19 cellular contexts compared by ENCODE assay signal in genomic region chr19:37346091-37346490, GRCh38.
"Had no signal": no experiment of that assay in that cellular context is flagged by ENCODE, and none has a peak within 500 bp of the region (broad histone marks: within the 10 kb centered on the region; RNA-seq: fewer than 3 reads in every experiment).

No MANE protein-coding gene starts in this region.

- H3K27ac Mint-ChIP-seq: activated T-helper 17 cell treated with anti-CD3 and anti-CD28 coated beads, Interleukin-2, amount 50 U/mL, for 72 hours; type B pancreatic cell had no signal

- H3K27me3 Mint-ChIP-seq: activated T-helper 17 cell treated with anti-CD3 and anti-CD28 coated beads, Interleukin-2, amount 50 U/mL, for 72 hours; type B pancreatic cell had no signal

- H3K27ac ChIP-seq: colonic mucosa, esophagus squamous epithelium, lower lobe of right lung, pancreas, SJCRH30, suprapubic skin had no signal

- H3K4me1 Mint-ChIP-seq: neural crest cell had no signal

- H3K27me3 ChIP-seq: colonic mucosa, esophagus squamous epithelium, pancreas, SJCRH30, suprapubic skin had no signal

- H3K4me3 ChIP-seq: colonic mucosa, esophagus squamous epithelium, lower lobe of right lung, pancreas, SJCRH30, suprapubic skin had no signal

- H3K36me3 ChIP-seq: colonic mucosa had no signal

- ATAC-seq: activated T-helper 17 cell treated with anti-CD3 and anti-CD28 coated beads, Interleukin-2, amount 50 U/mL, for 72 hours; lower lobe of right lung; pancreas had no signal

- DNase-seq: activated CD4-positive, alpha-beta T cell treated with anti-CD3 and anti-CD28 coated beads, Interleukin-2, amount 50 U/mL, for 1 hour; activated naive CD4-positive, alpha-beta T cell treated with Interleukin-2 at 50 U/mL for 16 hours; aorta; colonic mucosa; esophagus squamous epithelium; foreskin fibroblast; lower lobe of right lung; pancreas; SJCRH30; small intestine; stimulated activated CD4-positive, alpha-beta T cell treated with anti-CD3 and anti-CD28 coated beads, Interleukin-4, amount 100 ng/mL, for 24 hours; stimulated activated CD8-positive, alpha-beta memory T cell treated with anti-CD3 and anti-CD28 coated beads, Interleukin-4, amount 100 ng/mL, for 48 hours; stimulated activated naive CD4-positive, alpha-beta T cell treated with Interleukin-2 at 50 U/mL for 16 hours; T-helper 2 cell had no signal

- FAIRE-seq: bronchial epithelial cell, pancreas, small intestine had no signal

- H3K4me1 ChIP-seq: colonic mucosa, esophagus squamous epithelium, lower lobe of right lung, pancreas, SJCRH30, suprapubic skin had no signal

- H3K9me3 ChIP-seq: colonic mucosa, lower lobe of right lung, pancreas, suprapubic skin had no signal

- H3K9me3 Mint-ChIP-seq: activated T-helper 17 cell treated with anti-CD3 and anti-CD28 coated beads, Interleukin-2, amount 50 U/mL, for 72 hours; neural crest cell; type B pancreatic cell had no signal

- H3K4me3 Mint-ChIP-seq: activated T-helper 17 cell treated with anti-CD3 and anti-CD28 coated beads, Interleukin-2, amount 50 U/mL, for 72 hours; neural crest cell; type B pancreatic cell had no signal
